In the genomic region with DNA sequence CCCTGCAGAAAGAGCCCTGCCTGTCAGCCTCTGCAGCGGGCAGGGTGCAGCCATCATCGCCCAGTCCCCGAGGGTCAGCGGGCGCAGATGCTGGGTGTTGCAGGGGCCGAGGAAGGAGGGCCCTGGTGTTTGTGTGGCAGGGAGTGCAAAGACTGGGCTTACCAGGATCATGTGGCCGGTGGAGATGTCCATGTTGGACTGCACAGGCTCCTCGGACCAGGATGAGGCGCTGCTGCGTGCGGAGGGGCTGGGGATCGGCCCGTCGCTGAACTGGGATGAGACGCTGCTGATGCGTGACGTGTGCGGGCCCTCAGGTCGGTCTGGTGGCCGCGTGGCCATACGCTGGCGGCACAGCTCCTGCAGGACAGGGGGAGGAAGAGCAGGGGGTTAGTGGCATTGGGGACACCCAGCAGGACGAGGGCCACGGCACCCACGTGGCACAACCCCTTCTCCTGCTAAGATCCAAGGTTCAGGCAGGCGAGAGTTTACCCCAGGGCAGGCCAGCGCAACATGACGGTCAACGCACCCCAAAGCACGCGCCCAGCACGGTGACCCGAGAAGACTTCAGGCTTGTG, we compare ENCODE assay signal across 31 cellular contexts.
DNase-seq lines count a peak whose midpoint lies in the region; ATAC-seq, FAIRE-seq and TF ChIP-seq lines count a peak whose summit lies in the region.
"Had no signal": no experiment of that assay in that cellular context is flagged by ENCODE, and none has a peak within 500 bp of the region (broad histone marks: within the 10 kb centered on the region; RNA-seq: fewer than 3 reads in every experiment).

No MANE protein-coding gene starts in this region.

- H3K27ac Mint-ChIP-seq in H9 = no peak overlapping the region
- H3K27ac Mint-ChIP-seq: mesothelial cell of epicardium, naive B cell had no signal

- H3T11ph ChIP-seq in H9 (ENCODE audit: low read length) = no peak overlapping the region

- H4K8ac ChIP-seq in H9 (replicated peaks; ENCODE audit: insufficient read length, low read depth, low read length) = no peak overlapping the region

- in situ Hi-C loops in K562 (cut with MboI) = no loop called here

- H3K79me2 ChIP-seq in H9 (ENCODE audit: insufficient read depth, low read length) (no peaks in the 10 kb centered on the region), K562 (ENCODE audit: control insufficient read depth, insufficient read depth, low read length) (no peaks in the 10 kb centered on the region)

- no peak overlapping the region for H3K18ac ChIP-seq in H9 (ENCODE audit: insufficient read length, low read depth, low read length)

- intact Hi-C loops in A673 (cut with micrococcal nuclease; ENCODE audit: unreplicated experiment) (no loop called here), K562 (cut with micrococcal nuclease) (no loop called here), left ventricle myocardium superior (cut with micrococcal nuclease) (no loop called here)

- no peak for TF ChIP-seq EP300 in K562 (IDR thresholded peaks at IDR 0.05; ENCODE audit: low read length)

- no peaks in the 10 kb centered on the region for H3K9me1 ChIP-seq in K562 (ENCODE audit: control insufficient read depth, insufficient read depth, low read length)

- no peak overlapping the region for H2BK5ac ChIP-seq in H9 (ENCODE audit: insufficient read length, low read length)

- H2BK15ac ChIP-seq in H9 (ENCODE audit: low read depth, low read length) = no peak overlapping the region

- H2BK20ac ChIP-seq in H9 (ENCODE audit: low read depth, low read length, poor library complexity, severe bottlenecking) = no peak overlapping the region

- no peak overlapping the region for H2BK120ac ChIP-seq in H9 (ENCODE audit: low read depth, low read length, poor library complexity, severe bottlenecking)

- no peak for TF ChIP-seq POLR2A in K562 (conservative IDR thresholded peaks at IDR 0.05)

- no peaks in the 10 kb centered on the region for H3K4me1 Mint-ChIP-seq in H9
- H3K4me1 Mint-ChIP-seq: mesothelial cell of epicardium had no signal

- no peak overlapping the region for H3K4me3 Mint-ChIP-seq in H9
- H3K4me3 Mint-ChIP-seq: mesothelial cell of epicardium, naive B cell had no signal

- H4K20me1 ChIP-seq in H9 (ENCODE audit: control insufficient read depth, insufficient read depth, insufficient read length) = no peaks in the 10 kb centered on the region
- H4K20me1 ChIP-seq in K562 (replicated peaks; ENCODE audit: control insufficient read depth, insufficient read depth, low read length) = peaks cover 14% of the 10 kb centered on the region; the same call in 1 of the 2 replicates

- CTCF ChIA-PET in A673 (lab: Charles Lee) = no interaction called here
- CTCF ChIA-PET in K562 (lab: Yijun Ruan, JAX; ENCODE audit: low intra/inter-chr PET ratio) = no interaction called here

- BruUV-seq in A673 (replicated peaks; lab: Mats Ljungman, UMichigan) (no TSS peak), K562 (replicated peaks; lab: Mats Ljungman, UMichigan) (no TSS peak)

- H3K4me1 ChIP-seq in A673 (ENCODE audit: insufficient read depth, low read length, poor library complexity, severe bottlenecking) (no peaks in the 10 kb centered on the region), H9 (ENCODE audit: insufficient read depth, low read length) (no peaks in the 10 kb centered on the region), K562 (replicated peaks in 1 of 2; ENCODE audit: control insufficient read depth in 2 of 2, insufficient read depth in 2 of 2, low read length in 2 of 2) (peaks cover 0 to 18% of the 10 kb centered on the region in 2 experiments; a peak in 1 of 5 replicates)
- H3K4me1 ChIP-seq: gastroesophageal sphincter, left lung had no signal

- no peaks in the 10 kb centered on the region for H3K79me1 ChIP-seq in H9 (ENCODE audit: insufficient read depth, low read depth, low read length, poor library complexity, severe bottlenecking)

- H3K9ac ChIP-seq in H9 (ENCODE audit: extremely low read depth, insufficient read length, low read length) = no peak overlapping the region
- no peak overlapping the region for H3K9ac ChIP-seq in K562 (ENCODE audit: insufficient read depth in 1 of 2, low read depth in 2 of 2, low read length in 2 of 2)
- H3K9ac ChIP-seq: KMS-11 had no signal

- no CpG with 5 or more reads among the region's 34 CpGs for WGBS in H9 (ENCODE audit: extremely low coverage, insufficient read length, low lambda C conversion rate)
- 34% methylated on average over 34 of the region's 34 CpGs for WGBS in K562 (ENCODE audit: insufficient coverage, low coverage, missing lambda C conversion rate)

- TF ChIP-seq CTCF in A673 (conservative IDR thresholded peaks at IDR 0.05; ENCODE audit: low read depth, low read length) = 0 out of 2 replicates have a peak, but pooled peaks have one; percentile 17
- peak; percentile 35; the same call in 2 of the 3 replicates for TF ChIP-seq CTCF in H9 (conservative IDR thresholded peaks at IDR 0.05)
- peak in 2 of 3 experiments; percentile 10 to 38; a peak in 2 of 6 replicates for TF ChIP-seq CTCF in K562 (IDR thresholded peaks at IDR 0.05 in 2 of 3, conservative IDR thresholded peaks at IDR 0.05 in 1 of 3; ENCODE audit: insufficient read depth in 2 of 3, low read depth in 1 of 3, low read length in 3 of 3)

- H3K4ac ChIP-seq in H9 (ENCODE audit: low read depth, low read length) = no peak overlapping the region

- H3K9me3 ChIP-seq in A673 (ENCODE audit: low read depth, low read length, poor library complexity, severe bottlenecking) (no peaks in the 10 kb centered on the region), H9 (ENCODE audit: control insufficient read depth, low read depth, low read length) (no peaks in the 10 kb centered on the region), K562 (replicated peaks; ENCODE audit: control insufficient read depth, insufficient read depth, low read depth, low read length) (peaks cover 3% of the 10 kb centered on the region; the same call in 1 of the 2 replicates)
- H3K9me3 ChIP-seq: gastroesophageal sphincter, left lung, thoracic aorta had no signal

- H3K27me3 Mint-ChIP-seq in H9 (ENCODE audit: low read depth) = peaks cover 31% of the 10 kb centered on the region
- H3K27me3 Mint-ChIP-seq: naive B cell had no signal

- FAIRE-seq in K562 (lab: Jason Lieb, UNC) = no peak
- FAIRE-seq: A204.1 had no signal

- POLR2A ChIA-PET in A673 (lab: Charles Lee; ENCODE audit: low non-redundant PET) (no interaction called here), K562 (lab: Yijun Ruan, JAX) (no interaction called here)

- H3K4me2 ChIP-seq in H9 (ENCODE audit: insufficient read depth, insufficient read length, low read length) (no peak overlapping the region), K562 (ENCODE audit: insufficient read depth, low read length) (no peak overlapping the region)
- H3K4me2 ChIP-seq: KMS-11, PC-9 had no signal

- H2AK5ac ChIP-seq in H9 (ENCODE audit: insufficient read length, low read length) = no peak overlapping the region

- H4K91ac ChIP-seq in H9 (ENCODE audit: insufficient read length, low read depth, low read length) = no peak overlapping the region

- H3K14ac ChIP-seq in H9 (ENCODE audit: insufficient read depth, low read length) = no peak overlapping the region; the same call in 1 of the 2 replicates

- no peak overlapping the region for H3K27ac ChIP-seq in A673 (ENCODE audit: low read depth, low read length, poor library complexity, severe bottlenecking)
- no peak overlapping the region for H3K27ac ChIP-seq in H9 (ENCODE audit: insufficient read length, low read depth, low read length)
- no peak overlapping the region for H3K27ac ChIP-seq in K562 (ENCODE audit: extremely low read depth, low read depth, low read length)
- H3K27ac ChIP-seq: dorsolateral prefrontal cortex, gastroesophageal sphincter, KMS-11, left lung, PC-9, thoracic aorta had no signal

- H3K27me3 ChIP-seq in A673 (replicated peaks; ENCODE audit: insufficient read depth, low read depth, low read length, poor library complexity) (no peaks in the 10 kb centered on the region), H9 (ENCODE audit: insufficient read depth, low read length) (no peaks in the 10 kb centered on the region), K562 (ENCODE audit: control insufficient read depth in 2 of 2, insufficient read depth in 2 of 2, low read length in 2 of 2) (peaks cover 60 to 75% of the 10 kb centered on the region in 2 experiments)
- H3K27me3 ChIP-seq: dorsolateral prefrontal cortex had no signal

- ATAC-seq in K562 (peak; percentile 75), left ventricle myocardium superior (no peak)
- ATAC-seq: gastroesophageal sphincter, left lung had no signal

- no peak for DNase-seq in A673 (ENCODE audit: low spot score)
- DNase-seq in H9 = peak; percentile 32
- DNase-seq in K562 (ENCODE audit: extremely low read depth in 1 of 4, low spot score in 3 of 4) = no peak
- DNase-seq in mesenteric fat pad (ENCODE audit: low spot score) = peak; percentile 69
- no peak for DNase-seq in left ventricle myocardium superior
- no peak for DNase-seq in SW 1271 (lab: John Stamatoyannopoulos, UW)
- DNase-seq in NCI-H146 (lab: John Stamatoyannopoulos, UW) = no peak
- DNase-seq in NCI-H510A (lab: John Stamatoyannopoulos, UW) = no peak
- DNase-seq: activated CD4-positive, CD25-positive, alpha-beta regulatory T cell treated with anti-CD3 and anti-CD28 coated beads, Interleukin-2, amount 50 U/mL, for 72 hours; activated CD8-positive, alpha-beta memory T cell treated with anti-CD3 and anti-CD28 coated beads for 24 hours; activated effector memory CD4-positive, alpha-beta T cell treated with anti-CD3 and anti-CD28 coated beads, Interleukin-2, amount 50 U/mL, for 16 hours; AML-193; central memory CD4-positive, alpha-beta T cell; GDM1; hippocampal formation; MV-4-11; naive B cell; NCI-H187; NCI-H526; NK-92 treated with Interleukin-12 subunit alpha and Interleukin-12 subunit beta, amount 100 ng/mL, for 24 hours; nucleus accumbens; PC-9; stimulated activated naive CD4-positive, alpha-beta T cell treated with Interleukin-2 at 50 U/mL for 16 hours; T-helper 1 cell had no signal

- H3K56ac ChIP-seq in H9 (ENCODE audit: insufficient read length, low read depth, low read length) = no peak overlapping the region

- H3K9me3 Mint-ChIP-seq in H9 = no peaks in the 10 kb centered on the region
- H3K9me3 Mint-ChIP-seq: mesothelial cell of epicardium, naive B cell had no signal

- H3K23me2 ChIP-seq in H9 (ENCODE audit: insufficient read length, low read depth, low read length, poor library complexity, severe bottlenecking) = no peaks in the 10 kb centered on the region

- H2AFZ ChIP-seq in H9 (ENCODE audit: low read length) (no peak overlapping the region), K562 (ENCODE audit: low read depth, low read length) (no peak overlapping the region)
- H2AFZ ChIP-seq: PC-9 had no signal

- H4K5ac ChIP-seq in H9 (ENCODE audit: insufficient read length, low read depth, low read length) = no peak overlapping the region

- H3K4me3 ChIP-seq in A673 (ENCODE audit: low read depth, low read length, poor library complexity, severe bottlenecking) = no peak overlapping the region
- H3K4me3 ChIP-seq in K562 = no peak overlapping the region
- H3K4me3 ChIP-seq: dorsolateral prefrontal cortex, gastroesophageal sphincter, left lung, PC-9, thoracic aorta had no signal

- H3K36me3 ChIP-seq in A673 (ENCODE audit: insufficient read depth, low read length, poor library complexity, severe bottlenecking) (no peaks in the 10 kb centered on the region), K562 (ENCODE audit: control insufficient read depth, insufficient read depth, low read length) (no peaks in the 10 kb centered on the region)
- H3K36me3 ChIP-seq: gastroesophageal sphincter, left lung, thoracic aorta had no signal

- TF ChIP-seq RAD21 in K562 (CRISPR knock-in tag; conservative IDR thresholded peaks at IDR 0.05 in 1 of 2, IDR thresholded peaks at IDR 0.05 in 1 of 2) = no peak

- H2BK12ac ChIP-seq in H9 (ENCODE audit: insufficient read length, low read depth, low read length) = no peak overlapping the region

- no peaks in the 10 kb centered on the region; a peak in 1 of 7 replicates for H3K36me3 Mint-ChIP-seq in H9 (ENCODE audit: insufficient read depth in 1 of 3, low read depth in 3 of 3)
- H3K36me3 Mint-ChIP-seq: mesothelial cell of epicardium, naive B cell had no signal

- H3K23ac ChIP-seq in H9 (ENCODE audit: insufficient read length, low read depth, low read length) = no peak overlapping the region

Comparison
In these comparisons a context has a peak if more than half of its experiments do, and no peak if none do; other contexts are left out.
1. DNase-seq: peak in H9 (single experiment) and mesenteric fat pad (single experiment); none in A673 (single experiment), K562 (0 of 4), left ventricle myocardium superior (single experiment), SW 1271 (0 of 2), NCI-H146 (single experiment) and NCI-H510A (single experiment).
2. Peak in every context shown above with its lines, with median percentiles within 50 percentile points of each other: CTCF ChIP-seq.